ENCODE assay signal across 1 cellular context in the genomic region with DNA sequence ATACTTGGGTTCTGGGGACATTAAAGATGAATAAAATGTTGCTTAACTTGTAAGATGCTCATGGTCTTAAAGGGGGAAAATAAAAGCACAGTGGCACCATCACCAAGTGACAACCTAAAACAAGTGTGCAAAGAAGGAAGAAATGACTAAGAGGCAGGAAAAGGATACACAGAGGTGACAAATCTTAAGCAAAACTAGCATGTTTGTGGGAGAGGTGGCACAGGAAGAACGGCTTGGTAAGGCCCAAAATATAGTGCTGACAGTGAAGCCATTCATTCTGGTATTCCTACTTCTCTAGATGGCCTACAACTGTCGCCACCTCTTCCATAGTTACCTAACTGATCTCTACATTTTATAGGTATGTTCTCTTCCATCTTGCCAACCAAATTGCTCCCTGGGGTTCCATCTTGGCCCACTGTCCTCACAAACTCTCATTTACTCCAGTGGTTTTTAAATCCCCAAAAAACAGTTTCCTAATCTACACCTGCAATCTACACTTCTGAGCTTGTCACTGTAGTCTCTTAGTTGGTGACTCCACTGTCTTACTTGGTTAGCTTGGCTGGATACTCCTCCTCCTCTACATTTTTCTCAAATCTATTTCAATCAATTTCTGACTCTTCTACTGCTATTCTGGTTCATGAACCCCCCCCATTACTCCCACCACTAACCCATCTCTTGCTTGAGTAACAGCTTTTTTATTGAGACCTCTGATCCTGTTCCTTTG.
TF ChIP-seq lines count a peak whose summit lies in the region.

No MANE protein-coding gene starts in this region.

TF ChIP-seq in GM12878, 131 proteins besides CTCF, POLR2A, EP300 and RAD21:
- TF ChIP-seq, protein P1, sequence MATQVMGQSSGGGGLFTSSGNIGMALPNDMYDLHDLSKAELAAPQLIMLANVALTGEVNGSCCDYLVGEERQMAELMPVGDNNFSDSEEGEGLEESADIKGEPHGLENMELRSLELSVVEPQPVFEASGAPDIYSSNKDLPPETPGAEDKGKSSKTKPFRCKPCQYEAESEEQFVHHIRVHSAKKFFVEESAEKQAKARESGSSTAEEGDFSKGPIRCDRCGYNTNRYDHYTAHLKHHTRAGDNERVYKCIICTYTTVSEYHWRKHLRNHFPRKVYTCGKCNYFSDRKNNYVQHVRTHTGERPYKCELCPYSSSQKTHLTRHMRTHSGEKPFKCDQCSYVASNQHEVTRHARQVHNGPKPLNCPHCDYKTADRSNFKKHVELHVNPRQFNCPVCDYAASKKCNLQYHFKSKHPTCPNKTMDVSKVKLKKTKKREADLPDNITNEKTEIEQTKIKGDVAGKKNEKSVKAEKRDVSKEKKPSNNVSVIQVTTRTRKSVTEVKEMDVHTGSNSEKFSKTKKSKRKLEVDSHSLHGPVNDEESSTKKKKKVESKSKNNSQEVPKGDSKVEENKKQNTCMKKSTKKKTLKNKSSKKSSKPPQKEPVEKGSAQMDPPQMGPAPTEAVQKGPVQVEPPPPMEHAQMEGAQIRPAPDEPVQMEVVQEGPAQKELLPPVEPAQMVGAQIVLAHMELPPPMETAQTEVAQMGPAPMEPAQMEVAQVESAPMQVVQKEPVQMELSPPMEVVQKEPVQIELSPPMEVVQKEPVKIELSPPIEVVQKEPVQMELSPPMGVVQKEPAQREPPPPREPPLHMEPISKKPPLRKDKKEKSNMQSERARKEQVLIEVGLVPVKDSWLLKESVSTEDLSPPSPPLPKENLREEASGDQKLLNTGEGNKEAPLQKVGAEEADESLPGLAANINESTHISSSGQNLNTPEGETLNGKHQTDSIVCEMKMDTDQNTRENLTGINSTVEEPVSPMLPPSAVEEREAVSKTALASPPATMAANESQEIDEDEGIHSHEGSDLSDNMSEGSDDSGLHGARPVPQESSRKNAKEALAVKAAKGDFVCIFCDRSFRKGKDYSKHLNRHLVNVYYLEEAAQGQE (IDR thresholded peaks at IDR 0.05; ENCODE audit: low read depth, low read length), result no peak
- TF ChIP-seq ZNF274 (IDR thresholded peaks at IDR 0.05; ENCODE audit: insufficient read depth, insufficient read length) (no peak), BACH1 (IDR thresholded peaks at IDR 0.05; ENCODE audit: borderline replicate concordance) (no peak), EZH2 (IDR thresholded peaks at IDR 0.05; ENCODE audit: borderline replicate concordance, control insufficient read depth, low read depth, low read length) (no peak), NRF1 (conservative IDR thresholded peaks at IDR 0.05; ENCODE audit: low read depth, low read length) (no peak)
- TF ChIP-seq, protein P2, sequence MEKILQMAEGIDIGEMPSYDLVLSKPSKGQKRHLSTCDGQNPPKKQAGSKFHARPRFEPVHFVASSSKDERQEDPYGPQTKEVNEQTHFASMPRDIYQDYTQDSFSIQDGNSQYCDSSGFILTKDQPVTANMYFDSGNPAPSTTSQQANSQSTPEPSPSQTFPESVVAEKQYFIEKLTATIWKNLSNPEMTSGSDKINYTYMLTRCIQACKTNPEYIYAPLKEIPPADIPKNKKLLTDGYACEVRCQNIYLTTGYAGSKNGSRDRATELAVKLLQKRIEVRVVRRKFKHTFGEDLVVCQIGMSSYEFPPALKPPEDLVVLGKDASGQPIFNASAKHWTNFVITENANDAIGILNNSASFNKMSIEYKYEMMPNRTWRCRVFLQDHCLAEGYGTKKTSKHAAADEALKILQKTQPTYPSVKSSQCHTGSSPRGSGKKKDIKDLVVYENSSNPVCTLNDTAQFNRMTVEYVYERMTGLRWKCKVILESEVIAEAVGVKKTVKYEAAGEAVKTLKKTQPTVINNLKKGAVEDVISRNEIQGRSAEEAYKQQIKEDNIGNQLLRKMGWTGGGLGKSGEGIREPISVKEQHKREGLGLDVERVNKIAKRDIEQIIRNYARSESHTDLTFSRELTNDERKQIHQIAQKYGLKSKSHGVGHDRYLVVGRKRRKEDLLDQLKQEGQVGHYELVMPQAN (conservative IDR thresholded peaks at IDR 0.05), result no peak
- TF ChIP-seq, protein P3, sequence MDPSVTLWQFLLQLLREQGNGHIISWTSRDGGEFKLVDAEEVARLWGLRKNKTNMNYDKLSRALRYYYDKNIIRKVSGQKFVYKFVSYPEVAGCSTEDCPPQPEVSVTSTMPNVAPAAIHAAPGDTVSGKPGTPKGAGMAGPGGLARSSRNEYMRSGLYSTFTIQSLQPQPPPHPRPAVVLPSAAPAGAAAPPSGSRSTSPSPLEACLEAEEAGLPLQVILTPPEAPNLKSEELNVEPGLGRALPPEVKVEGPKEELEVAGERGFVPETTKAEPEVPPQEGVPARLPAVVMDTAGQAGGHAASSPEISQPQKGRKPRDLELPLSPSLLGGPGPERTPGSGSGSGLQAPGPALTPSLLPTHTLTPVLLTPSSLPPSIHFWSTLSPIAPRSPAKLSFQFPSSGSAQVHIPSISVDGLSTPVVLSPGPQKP (IDR thresholded peaks at IDR 0.05; ENCODE audit: low read depth, low read length), result no peak
